In the genomic region with DNA sequence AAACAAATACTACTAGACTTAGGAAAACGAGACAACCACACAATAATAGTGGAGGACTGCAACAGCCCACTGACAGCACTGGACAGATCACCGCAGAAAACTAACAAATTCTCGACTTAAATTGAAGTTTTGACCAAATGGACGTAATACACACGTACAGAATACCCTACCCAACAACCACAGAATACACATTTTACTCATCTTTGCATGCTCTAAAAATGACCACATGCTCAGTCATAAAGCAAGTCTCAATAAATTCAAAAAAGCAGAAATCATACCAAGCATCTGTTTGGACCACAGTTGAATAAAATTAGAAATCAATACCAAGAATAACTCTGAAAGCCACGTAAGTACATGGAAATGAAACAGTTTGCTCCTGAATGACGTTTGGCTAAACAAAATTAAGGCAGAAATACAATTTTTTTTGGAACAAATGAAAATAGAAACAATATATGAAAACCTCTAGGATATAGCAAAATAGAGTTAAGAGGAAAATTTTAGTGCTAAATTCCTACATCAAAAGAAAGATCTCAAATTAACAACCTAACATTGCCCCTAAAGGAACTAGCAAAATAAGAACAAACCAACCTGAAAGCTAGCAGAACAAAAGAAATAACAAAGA, we compare ENCODE assay signal across 12 cellular contexts.
A peak's percentile ranks its signal among the peaks of the same experiment; 100 is the strongest.
DNase-seq lines count a peak whose midpoint lies in the region; ATAC-seq lines count a peak whose summit lies in the region.
"Had no signal": no experiment of that assay in that cellular context is flagged by ENCODE, and none has a peak within 500 bp of the region (broad histone marks: within the 10 kb centered on the region; RNA-seq: fewer than 3 reads in every experiment).

No MANE protein-coding gene starts in this region.

- H3K27ac Mint-ChIP-seq in stimulated activated naive CD8-positive, alpha-beta T cell treated with anti-CD3 and anti-CD28 coated beads, Interleukin-15, amount 100 ng/mL, for 72 hours: peak overlapping the region in 1 of 2 donors; percentile 43
- H3K27ac Mint-ChIP-seq in stimulated activated naive B cell treated with anti-CD40 and anti-IgM and Interleukin-4, amounts not matched to agents 10 μg/mL and 1 μg/mL and 100 μg/mL, for 72 hours: peak overlapping the region; percentile 38
- H3K27ac Mint-ChIP-seq: T-helper 1 cell treated with Interleukin-12 subunit alpha and Interleukin-12 subunit beta and Interleukin-4 antibody, amounts not matched to agents 30 μg/mL and 1 μg/mL, for 36 hours had no signal

- H3K9me3 Mint-ChIP-seq in stimulated activated naive CD8-positive, alpha-beta T cell treated with anti-CD3 and anti-CD28 coated beads, Interleukin-15, amount 100 ng/mL, for 72 hours: peaks cover 0 to 13% of the 10 kb centered on the region in 2 donors
- peaks cover 9 to 23% of the 10 kb centered on the region in 2 donors for H3K9me3 Mint-ChIP-seq in stimulated activated naive B cell treated with anti-CD40 and anti-IgM and Interleukin-4, amounts not matched to agents 10 μg/mL and 1 μg/mL and 100 μg/mL, for 72 hours

- no peaks in the 10 kb centered on the region for H3K27me3 Mint-ChIP-seq in stimulated activated naive CD8-positive, alpha-beta T cell treated with anti-CD3 and anti-CD28 coated beads, Interleukin-15, amount 100 ng/mL, for 72 hours
- H3K27me3 Mint-ChIP-seq in stimulated activated naive B cell treated with anti-CD40 and anti-IgM and Interleukin-4, amounts not matched to agents 10 μg/mL and 1 μg/mL and 100 μg/mL, for 72 hours: no peaks in the 10 kb centered on the region

- peak; percentile 57 for ATAC-seq in stimulated activated naive CD8-positive, alpha-beta T cell treated with anti-CD3 and anti-CD28 coated beads, Interleukin-15, amount 100 ng/mL, for 72 hours
- ATAC-seq in stimulated activated naive CD8-positive, alpha-beta T cell treated with anti-CD3 and anti-CD28 coated beads, Interleukin-15, Interleukin-2, amounts not matched to agents 100 U/mL and 50 U/mL, for 24 hours: no peak
- ATAC-seq in GM21723 (IDR thresholded peaks at IDR 0.05; ENCODE audit: unreplicated experiment) (peak; percentile 88), HG03196 (IDR thresholded peaks at IDR 0.05; ENCODE audit: unreplicated experiment) (peak; percentile 77)
- ATAC-seq in stimulated activated naive B cell treated with anti-CD40 and anti-IgM and Interleukin-4, amounts not matched to agents 10 μg/mL and 1 μg/mL and 100 μg/mL, for 72 hours (replicated peaks): peak; percentile 79 to 88
- ATAC-seq: gastrocnemius medialis had no signal

- H3K36me3 Mint-ChIP-seq in stimulated activated naive B cell treated with anti-CD40 and anti-IgM and Interleukin-4, amounts not matched to agents 10 μg/mL and 1 μg/mL and 100 μg/mL, for 72 hours: peaks cover 29 to 55% of the 10 kb centered on the region in 2 donors

- no peak for DNase-seq in stimulated activated naive CD8-positive, alpha-beta T cell treated with anti-CD3 and anti-CD28 coated beads, Interleukin-15, amount 100 ng/mL, for 72 hours
- DNase-seq in stimulated activated naive CD8-positive, alpha-beta T cell treated with anti-CD3 and anti-CD28 coated beads, Interleukin-15, Interleukin-2, amounts not matched to agents 100 U/mL and 50 U/mL, for 24 hours: no peak
- DNase-seq in stimulated activated naive B cell treated with anti-CD40 and anti-IgM and Interleukin-4, amounts not matched to agents 10 μg/mL and 1 μg/mL and 100 μg/mL, for 72 hours: no peak
- DNase-seq in NCI-H2081 treated with DMSO at 0.1 percent for 48 hours (lab: John Stamatoyannopoulos, UW) (no peak), glomerular visceral epithelial cell (ENCODE audit: extremely low spot score) (no peak)
- DNase-seq in stimulated activated CD4-positive, alpha-beta T cell treated with anti-CD3 and anti-CD28 coated beads, Interleukin-4, amount 100 ng/mL, for 1 hour: no peak
- DNase-seq: ACHN, gastrocnemius medialis, NCI-H1694 had no signal

- H3K4me3 Mint-ChIP-seq in stimulated activated naive CD8-positive, alpha-beta T cell treated with anti-CD3 and anti-CD28 coated beads, Interleukin-15, amount 100 ng/mL, for 72 hours: no peak overlapping the region
- H3K4me3 Mint-ChIP-seq in stimulated activated naive B cell treated with anti-CD40 and anti-IgM and Interleukin-4, amounts not matched to agents 10 μg/mL and 1 μg/mL and 100 μg/mL, for 72 hours: no peak overlapping the region
- H3K4me3 Mint-ChIP-seq: T-helper 1 cell treated with Interleukin-12 subunit alpha and Interleukin-12 subunit beta and Interleukin-4 antibody, amounts not matched to agents 30 μg/mL and 1 μg/mL, for 36 hours had no signal

- H3K4me1 Mint-ChIP-seq in stimulated activated naive CD8-positive, alpha-beta T cell treated with anti-CD3 and anti-CD28 coated beads, Interleukin-15, amount 100 ng/mL, for 72 hours: peaks cover 46% of the 10 kb centered on the region
- peaks cover 25 to 28% of the 10 kb centered on the region in 2 donors for H3K4me1 Mint-ChIP-seq in stimulated activated naive B cell treated with anti-CD40 and anti-IgM and Interleukin-4, amounts not matched to agents 10 μg/mL and 1 μg/mL and 100 μg/mL, for 72 hours
